ENCODE assay signal across 10 cellular contexts in genomic region chrX:7941390-7942042, GRCh38. TPM values are rescaled to one million over a fixed set of nuclear protein-coding genes. Genes with fewer than 3 reads are reported as not detected.
DNase-seq lines count a peak whose midpoint lies in the region; ATAC-seq and TF ChIP-seq lines count a peak whose summit lies in the region.
"Had no signal": no experiment of that assay in that cellular context is flagged by ENCODE, and none has a peak within 500 bp of the region (broad histone marks: within the 10 kb centered on the region; RNA-seq: fewer than 3 reads in every experiment).

No MANE protein-coding gene starts in this region.

- H3K9me3 ChIP-seq in fibroblast of lung (ENCODE audit: control insufficient read depth, insufficient read depth, low read depth, low read length), result no peaks in the 10 kb centered on the region

- H2AFZ ChIP-seq in fibroblast of lung (ENCODE audit: low read length), result no peak overlapping the region

- ATAC-seq in GM18502 (IDR thresholded peaks at IDR 0.05; ENCODE audit: poor library complexity, unreplicated experiment) (peak; percentile 72), HG03135 (IDR thresholded peaks at IDR 0.05; ENCODE audit: unreplicated experiment) (no peak), GM21825 (IDR thresholded peaks at IDR 0.05; ENCODE audit: unreplicated experiment) (no peak), HG02678 (IDR thresholded peaks at IDR 0.05; ENCODE audit: unreplicated experiment) (no peak)

- H3K4me3 Mint-ChIP-seq in glutamatergic neuron (ENCODE audit: unreplicated experiment), result no peak overlapping the region

- H3K27me3 Mint-ChIP-seq in glutamatergic neuron (ENCODE audit: unreplicated experiment), result no peaks in the 10 kb centered on the region

- no peak overlapping the region for H3K27ac ChIP-seq in fibroblast of lung (ENCODE audit: insufficient read depth, low read length)

- no peaks in the 10 kb centered on the region for H3K27me3 ChIP-seq in fibroblast of lung (ENCODE audit: control insufficient read depth, insufficient read depth, low read length)

- no peaks in the 10 kb centered on the region for H3K4me1 ChIP-seq in fibroblast of lung (ENCODE audit: control insufficient read depth, extremely low read depth, insufficient read depth, low read length)

- no peaks in the 10 kb centered on the region for H3K36me3 ChIP-seq in fibroblast of lung (ENCODE audit: control insufficient read depth, insufficient read depth, low read length)

- DNase-seq in A172 (ENCODE audit: low spot score), result peak; percentile 2
- DNase-seq in NCI-H2227 treated with DMSO at 0.1 percent for 48 hours (lab: John Stamatoyannopoulos, UW), result peak; percentile 3
- DNase-seq in fibroblast of lung (ENCODE audit: low read depth in 2 of 2), result peak; percentile 5 to 12
- DNase-seq in glutamatergic neuron, result no peak
- DNase-seq: activated T-cell treated with anti-CD3 and anti-CD28 coated beads, Interleukin-2, amount 50 U/mL, for 48 hours; posterior cingulate gyrus had no signal

- no peaks in the 10 kb centered on the region for H3K9me3 Mint-ChIP-seq in glutamatergic neuron (ENCODE audit: unreplicated experiment)

- no peaks in the 10 kb centered on the region for H3K36me3 Mint-ChIP-seq in glutamatergic neuron (ENCODE audit: unreplicated experiment)

- TF ChIP-seq CTCF in fibroblast of lung (conservative IDR thresholded peaks at IDR 0.05 in 1 of 2, IDR thresholded peaks at IDR 0.05 in 1 of 2; ENCODE audit: low read depth in 1 of 2, low read length in 2 of 2) (peak; percentile 22 to 40), glutamatergic neuron (IDR thresholded peaks at IDR 0.05; ENCODE audit: partially characterized antibody, unreplicated experiment) (no peak)

- no peaks in the 10 kb centered on the region for H4K20me1 ChIP-seq in fibroblast of lung (ENCODE audit: control insufficient read depth, extremely low read depth, insufficient read depth, low read length)

- no peak overlapping the region for H3K9ac ChIP-seq in fibroblast of lung (ENCODE audit: insufficient read depth, low read length)

- no peaks in the 10 kb centered on the region for H3K4me1 Mint-ChIP-seq in glutamatergic neuron (ENCODE audit: low read depth, unreplicated experiment)

- H3K4me3 ChIP-seq in fibroblast of lung (replicated peaks in 1 of 4; ENCODE audit: control extremely low read depth in 1 of 4, insufficient read depth in 1 of 4, low read depth in 3 of 4, low read length in 4 of 4), result no peak overlapping the region

- H3K4me2 ChIP-seq in fibroblast of lung (ENCODE audit: extremely low read depth, insufficient read depth, low read length), result no peak overlapping the region

- H3K27ac Mint-ChIP-seq in glutamatergic neuron (ENCODE audit: unreplicated experiment), result no peak overlapping the region

- no peaks in the 10 kb centered on the region for H3K79me2 ChIP-seq in fibroblast of lung (ENCODE audit: control insufficient read depth, insufficient read depth, low read length)

RNA-seq across cellular contexts. Expression of gene PNPLA4, which starts 14.3 kb away (rescaled TPM):
- total RNA-seq in A172 (2014; rRNA removed; shearing (Covaris generic)), result not detected in 2 replicates
- total RNA-seq in fibroblast of lung (12.8 and 15.0 TPM in 2 replicates), glutamatergic neuron (ENCODE audit: unreplicated experiment) (12.9 TPM)
- polyA plus RNA-seq in fibroblast of lung, result 11.4 and 22.1 TPM in 2 replicates
- 12.3 and 20.3 TPM in 2 replicates for polyA plus RNA-seq in fibroblast of lung (2012)
- 1.8 and 5.1 TPM in 2 replicates for polyA minus RNA-seq in fibroblast of lung (ENCODE audit: low replicate concordance)

Comparison
In these comparisons a context has a peak if more than half of its experiments do, and no peak if none do; other contexts are left out.
1. RNA of gene PNPLA4, which starts 14.3 kb away (total RNA-seq): 12.8 to 15.0 TPM in fibroblast of lung and 12.9 TPM in glutamatergic neuron (single experiment); not detected in A172; every median in the first group is over 10 times any median in the second.